In genomic region chrX:107654778-107655761, GRCh38 we compare ENCODE assay signal across 8 cellular contexts. TPM values are rescaled to one million over a fixed set of nuclear protein-coding genes. Genes with fewer than 3 reads are reported as not detected.
DNase-seq lines count a peak whose midpoint lies in the region; ATAC-seq and TF ChIP-seq lines count a peak whose summit lies in the region.

No MANE protein-coding gene starts in this region.

- no peaks in the 10 kb centered on the region for H3K9me3 ChIP-seq in PC-3 (ENCODE audit: low read length)
- H3K9me3 ChIP-seq in parathyroid adenoma (ENCODE audit: control insufficient read depth, low read length) = no peaks in the 10 kb centered on the region

- H3K4me1 Mint-ChIP-seq in activated T-helper 2 cell treated with anti-CD3 and anti-CD28 coated beads, Interferon-gamma antibody, Interleukin-2, Interleukin-4, amounts not matched to agents 10 μg/mL and 5 μg/mL and 100 μg/mL, durations not matched to agents 14 hours and 24 hours and 36 hours (ENCODE audit: low read depth) = peaks cover 5% of the 10 kb centered on the region

- H3K79me2 ChIP-seq in PC-3 (ENCODE audit: low read length) (no peaks in the 10 kb centered on the region), parathyroid adenoma (no peaks in the 10 kb centered on the region)

- H3K4me2 ChIP-seq in PC-3 (ENCODE audit: low read length) = peak overlapping the region; percentile 82
- no peak overlapping the region for H3K4me2 ChIP-seq in parathyroid adenoma (ENCODE audit: low read length)

- H3K36me3 ChIP-seq in PC-3 (ENCODE audit: low read depth, low read length) = peaks cover under 1% of the 10 kb centered on the region; the same call in 1 of the 2 replicates
- no peaks in the 10 kb centered on the region for H3K36me3 ChIP-seq in parathyroid adenoma (ENCODE audit: control insufficient read depth, insufficient read depth, low read length)

- DNase-seq in NCI-H1436 (lab: John Stamatoyannopoulos, UW) (peak; percentile 24), NCI-H1436 treated with DMSO at 0.1 percent for 48 hours (lab: John Stamatoyannopoulos, UW) (no peak), PC-3 (peak; percentile 86), fibroblast of villous mesenchyme (ENCODE audit: low read depth) (peak; percentile 73)
- DNase-seq in activated T-helper 2 cell treated with anti-CD3 and anti-CD28 coated beads, Interferon-gamma antibody, Interleukin-2, Interleukin-4, amounts not matched to agents 10 μg/mL and 5 μg/mL and 100 μg/mL, durations not matched to agents 14 hours and 24 hours and 36 hours (ENCODE audit: low spot score) = peak; percentile 46

- intact Hi-C loops in PC-3 (cut with micrococcal nuclease) = loop anchor here (5.0 to 10.0 kb wide), 2 partner anchors 120 to 417 kb away; no protein-coding TSS in a partner anchor
- intact Hi-C loops in activated T-helper 2 cell treated with anti-CD3 and anti-CD28 coated beads, Interferon-gamma antibody, Interleukin-2, Interleukin-4, amounts not matched to agents 10 μg/mL and 5 μg/mL and 100 μg/mL, durations not matched to agents 14 hours and 24 hours and 36 hours (cut with micrococcal nuclease) = loop anchor here (1.0 to 5.0 kb wide), 4 partner anchors 62 to 417 kb away; partner anchors contain the start of gene NCBP2L

- H3K27ac Mint-ChIP-seq in activated T-helper 2 cell treated with anti-CD3 and anti-CD28 coated beads, Interferon-gamma antibody, Interleukin-2, Interleukin-4, amounts not matched to agents 10 μg/mL and 5 μg/mL and 100 μg/mL, durations not matched to agents 14 hours and 24 hours and 36 hours = no peak overlapping the region

- H3K4me3 ChIP-seq in PC-3 (ENCODE audit: low read length) (peak overlapping the region; percentile 34), fibroblast of villous mesenchyme (ENCODE audit: low read depth, low read length) (no peak overlapping the region), parathyroid adenoma (ENCODE audit: low read depth, low read length) (no peak overlapping the region)

- no peaks in the 10 kb centered on the region for H3K9me2 ChIP-seq in PC-3 (replicated peaks; ENCODE audit: low read length)

- peak overlapping the region; percentile 55 for H2AFZ ChIP-seq in PC-3 (ENCODE audit: low read length)
- H2AFZ ChIP-seq in parathyroid adenoma = no peak overlapping the region

- no peaks in the 10 kb centered on the region for H4K20me1 ChIP-seq in PC-3 (ENCODE audit: low read length)

- H3K4me3 Mint-ChIP-seq in activated T-helper 2 cell treated with anti-CD3 and anti-CD28 coated beads, Interferon-gamma antibody, Interleukin-2, Interleukin-4, amounts not matched to agents 10 μg/mL and 5 μg/mL and 100 μg/mL, durations not matched to agents 14 hours and 24 hours and 36 hours (ENCODE audit: low read depth) = no peak overlapping the region

- H3K27ac ChIP-seq in PC-3 (ENCODE audit: low read length) = peak overlapping the region; percentile 89
- no peak overlapping the region for H3K27ac ChIP-seq in parathyroid adenoma

- POLR2A ChIA-PET in PC-3 (lab: Charles Lee; ENCODE audit: unreplicated experiment) = interaction anchor here (0.5 to 0.7 kb wide), 6 partner anchors 20 to 137 kb away, joined by 3 to 8 read pairs (median 5); no protein-coding TSS in a partner anchor

- no TSS peak for BruUV-seq in PC-3 (replicated peaks; lab: Mats Ljungman, UMichigan)

- H3K9ac ChIP-seq in PC-3 (ENCODE audit: low read length) = peak overlapping the region; percentile 57
- no peak overlapping the region for H3K9ac ChIP-seq in parathyroid adenoma

- H3F3A ChIP-seq in PC-3 (ENCODE audit: low read length, unreplicated experiment) = peaks cover 4% of the 10 kb centered on the region

- TF ChIP-seq CTCF in PC-3 (conservative IDR thresholded peaks at IDR 0.05; ENCODE audit: low read depth, low read length) (peak; percentile 88), fibroblast of villous mesenchyme (IDR thresholded peaks at IDR 0.05; ENCODE audit: insufficient read depth, low read depth, low read length) (peak; percentile 79), parathyroid adenoma (IDR thresholded peaks at IDR 0.05) (peak; percentile 39)

- no peaks in the 10 kb centered on the region for H3K27me3 Mint-ChIP-seq in activated T-helper 2 cell treated with anti-CD3 and anti-CD28 coated beads, Interferon-gamma antibody, Interleukin-2, Interleukin-4, amounts not matched to agents 10 μg/mL and 5 μg/mL and 100 μg/mL, durations not matched to agents 14 hours and 24 hours and 36 hours (ENCODE audit: low read depth)

- H3K27me3 ChIP-seq in PC-3 (ENCODE audit: low read length) = no peaks in the 10 kb centered on the region
- H3K27me3 ChIP-seq in parathyroid adenoma (ENCODE audit: control insufficient read depth, insufficient read depth, low read length) = no peaks in the 10 kb centered on the region

- peak; percentile 69 for ATAC-seq in HG02973 (IDR thresholded peaks at IDR 0.05; ENCODE audit: unreplicated experiment)
- peak; percentile 84 for ATAC-seq in PC-3
- ATAC-seq in HG03520 (IDR thresholded peaks at IDR 0.05; ENCODE audit: unreplicated experiment) = no peak

- CTCF ChIA-PET in PC-3 (lab: Charles Lee) = interaction anchor here (0.6 to 1.3 kb wide), 5 partner anchors 19 to 123 kb away, joined by 3 to 14 read pairs (median 6); partner anchors contain the start of gene NCBP2L

- H3K36me3 Mint-ChIP-seq in activated T-helper 2 cell treated with anti-CD3 and anti-CD28 coated beads, Interferon-gamma antibody, Interleukin-2, Interleukin-4, amounts not matched to agents 10 μg/mL and 5 μg/mL and 100 μg/mL, durations not matched to agents 14 hours and 24 hours and 36 hours (ENCODE audit: low read depth) = peaks cover 3% of the 10 kb centered on the region

- no peaks in the 10 kb centered on the region for H3K9me3 Mint-ChIP-seq in activated T-helper 2 cell treated with anti-CD3 and anti-CD28 coated beads, Interferon-gamma antibody, Interleukin-2, Interleukin-4, amounts not matched to agents 10 μg/mL and 5 μg/mL and 100 μg/mL, durations not matched to agents 14 hours and 24 hours and 36 hours

- H3K4me1 ChIP-seq in PC-3 (ENCODE audit: insufficient read depth, low read length) (peaks cover 19% of the 10 kb centered on the region), parathyroid adenoma (no peaks in the 10 kb centered on the region)

RNA-seq across cellular contexts. Expression of gene PRPS1, which starts 26.8 kb away (rescaled TPM):
- total RNA-seq in PC-3 (2014; rRNA removed) (57.0 and 70.8 TPM in 2 replicates), fibroblast of villous mesenchyme (34.1 and 76.9 TPM in 2 replicates)
- total RNA-seq in activated T-helper 2 cell treated with anti-CD3 and anti-CD28 coated beads, Interferon-gamma antibody, Interleukin-2, Interleukin-4, amounts not matched to agents 10 μg/mL and 5 μg/mL and 100 μg/mL, durations not matched to agents 14 hours and 24 hours and 36 hours = 94.4 and 94.5 TPM in 2 replicates
